Comparison of ENCODE assay signal across 8 cellular contexts in genomic region chr19:46347572-46347883, GRCh38. TPM values are rescaled to one million over a fixed set of nuclear protein-coding genes. Genes with fewer than 3 reads are reported as not detected.
DNase-seq lines count a peak whose midpoint lies in the region; ATAC-seq and TF ChIP-seq lines count a peak whose summit lies in the region.

No MANE protein-coding gene starts in this region.

- H3K23ac ChIP-seq in mesendoderm (ENCODE audit: low read length), result no peak overlapping the region

- no peak overlapping the region for H4K5ac ChIP-seq in mesendoderm (ENCODE audit: low read length)

- intact Hi-C loops in heart left ventricle (cut with DNase I) (loop anchor here in 6 of 10 donors (2.0 to 5.0 kb wide), 4 partner anchors 40 to 65 kb away; no protein-coding TSS in a partner anchor), Right ventricle myocardium superior (cut with DNase I) (loop anchor here (5.0 kb wide), 2 partner anchors 45 to 65 kb away; no protein-coding TSS in a partner anchor)

- in situ Hi-C loops in brain microvascular endothelial cell (cut with HindIII; ENCODE audit: low pct_ligation_motif_present, low sequenced_read_pairs), result no loop called here

- peaks cover 20% of the 10 kb centered on the region for H3K79me1 ChIP-seq in mesendoderm (ENCODE audit: low read length)

- H3K4me3 ChIP-seq in heart left ventricle (peak overlapping the region in 11 of 12 donors; percentile 70 to 100 (median 99)), brain microvascular endothelial cell (ENCODE audit: low read depth, low read length) (peak overlapping the region; percentile 99), mesendoderm (ENCODE audit: low read length) (peak overlapping the region; percentile 93), urinary bladder (ENCODE audit: low read depth, low read length) (peak overlapping the region; percentile 84)

- H2AK5ac ChIP-seq in mesendoderm (ENCODE audit: low read length), result no peak overlapping the region

- WGBS in heart left ventricle, 4 donors, result 1 to 4% (median 3%) methylated on average over 3 of the region's 3 CpGs
- no CpG with 5 or more reads among the region's 3 CpGs for WGBS in mesendoderm (ENCODE audit: extremely low coverage, insufficient coverage, low lambda C conversion rate)
- 0% methylated on average over 3 of the region's 3 CpGs for WGBS in urinary bladder

- H3K27me3 ChIP-seq in heart left ventricle (no peaks in the 10 kb centered on the region), brain microvascular endothelial cell (replicated peaks) (no peaks in the 10 kb centered on the region), mesendoderm (ENCODE audit: insufficient read depth, low read length, poor library complexity) (no peaks in the 10 kb centered on the region)

- no peak overlapping the region for H2BK120ac ChIP-seq in mesendoderm (ENCODE audit: low read depth, low read length)

- peak overlapping the region; percentile 99 for H3K56ac ChIP-seq in mesendoderm (ENCODE audit: low read length)

- no peaks in the 10 kb centered on the region for H3K9me3 ChIP-seq in heart left ventricle

- H4K8ac ChIP-seq in mesendoderm (ENCODE audit: low read depth, low read length), result no peak overlapping the region

- no peak overlapping the region for H2BK5ac ChIP-seq in mesendoderm (ENCODE audit: low read length)

- H3K27ac ChIP-seq in heart left ventricle (peak overlapping the region in 6 of 12 donors; percentile 88 to 96 (median 93)), brain microvascular endothelial cell (no peak overlapping the region), mesendoderm (ENCODE audit: low read depth, low read length) (no peak overlapping the region), urinary bladder (ENCODE audit: low read depth) (no peak overlapping the region)

- H2BK15ac ChIP-seq in mesendoderm (replicated peaks; ENCODE audit: low read depth), result no peak overlapping the region

- ATAC-seq in heart left ventricle (no peak), Right ventricle myocardium superior (ENCODE audit: poor library complexity) (no peak), HG03432 (IDR thresholded peaks at IDR 0.05; ENCODE audit: unreplicated experiment) (no peak)

- H3K18ac ChIP-seq in mesendoderm (ENCODE audit: low read length), result no peak overlapping the region

- H3K9ac ChIP-seq in mesendoderm (ENCODE audit: low read length), result peak overlapping the region; percentile 97

- TF ChIP-seq CTCF in heart left ventricle (IDR thresholded peaks at IDR 0.05) (no peak), brain microvascular endothelial cell (IDR thresholded peaks at IDR 0.05; ENCODE audit: low read depth, low read length, missing control alignments) (no peak)

- H3K4me1 ChIP-seq in heart left ventricle (peaks cover 7 to 60% (median 50%) of the 10 kb centered on the region in 12 donors), mesendoderm (ENCODE audit: control insufficient read depth, low read depth, low read length) (peaks cover 6% of the 10 kb centered on the region), urinary bladder (ENCODE audit: insufficient read depth) (no peaks in the 10 kb centered on the region)

- H3K4me2 ChIP-seq in mesendoderm (ENCODE audit: low read length), result peak overlapping the region; percentile 51

- H3K36me3 ChIP-seq in heart left ventricle, result peaks cover 0 to 4% (median 0%) of the 10 kb centered on the region in 9 donors
- H3K36me3 ChIP-seq in brain microvascular endothelial cell (replicated peaks), result no peaks in the 10 kb centered on the region
- H3K36me3 ChIP-seq in mesendoderm (ENCODE audit: control insufficient read depth, insufficient read depth, low read length), result no peaks in the 10 kb centered on the region
- no peaks in the 10 kb centered on the region for H3K36me3 ChIP-seq in urinary bladder (ENCODE audit: insufficient read depth)

- H3K79me2 ChIP-seq in mesendoderm (ENCODE audit: control insufficient read depth, insufficient read depth, low read length), result peaks cover 52% of the 10 kb centered on the region

- H3K4ac ChIP-seq in mesendoderm (ENCODE audit: low read depth, low read length), result no peak overlapping the region

- no peak for TF ChIP-seq POLR2A in heart left ventricle (IDR thresholded peaks at IDR 0.05)

- DNase-seq in heart left ventricle (no peak), Right ventricle myocardium superior (no peak), brain microvascular endothelial cell (no peak), mesendoderm (no peak), iPS-NIHi11 (ENCODE audit: low spot score) (no peak), NCI-H1436 (lab: John Stamatoyannopoulos, UW) (no peak)

RNA-seq across cellular contexts. Expression of gene PPP5C, which starts 0.6 kb away (rescaled TPM):
- total RNA-seq in heart left ventricle (100 to 1,000 TPM in 1 of 9 donors, 10 to 100 TPM in 8; 69.9 to 115 (median 77.1) TPM), Right ventricle myocardium superior (69.5 TPM), urinary bladder (30.7 TPM)
- polyA plus RNA-seq in heart left ventricle (100 to 1,000 TPM in 1 of 2 donors, 10 to 100 TPM in 1; 64.9 to 107 TPM), urinary bladder (44.5 TPM)
- polyA plus RNA-seq in mesendoderm (2013, experiment 1 of 2), result 87.3 TPM
- 86.9 TPM for polyA plus RNA-seq in mesendoderm (2013, experiment 2 of 2)

RNA-seq across cellular contexts. Expression of gene HIF3A, which starts 50.7 kb away (rescaled TPM):
- total RNA-seq in heart left ventricle, result 100 to 1,000 TPM in 2 of 9 donors, 10 to 100 TPM in 7; 32.8 to 117 (median 53.3) TPM
- polyA plus RNA-seq in heart left ventricle, result 100 to 1,000 TPM in 1 of 2 donors, 10 to 100 TPM in 1; 80.9 to 114 TPM
- 73.1 TPM for total RNA-seq in Right ventricle myocardium superior
- 11.1 TPM for polyA plus RNA-seq in mesendoderm (2013, experiment 1 of 2)
- 9.8 TPM for polyA plus RNA-seq in mesendoderm (2013, experiment 2 of 2)
- 41.0 TPM for total RNA-seq in urinary bladder
- polyA plus RNA-seq in urinary bladder, result 186 TPM
